In the genomic region with DNA sequence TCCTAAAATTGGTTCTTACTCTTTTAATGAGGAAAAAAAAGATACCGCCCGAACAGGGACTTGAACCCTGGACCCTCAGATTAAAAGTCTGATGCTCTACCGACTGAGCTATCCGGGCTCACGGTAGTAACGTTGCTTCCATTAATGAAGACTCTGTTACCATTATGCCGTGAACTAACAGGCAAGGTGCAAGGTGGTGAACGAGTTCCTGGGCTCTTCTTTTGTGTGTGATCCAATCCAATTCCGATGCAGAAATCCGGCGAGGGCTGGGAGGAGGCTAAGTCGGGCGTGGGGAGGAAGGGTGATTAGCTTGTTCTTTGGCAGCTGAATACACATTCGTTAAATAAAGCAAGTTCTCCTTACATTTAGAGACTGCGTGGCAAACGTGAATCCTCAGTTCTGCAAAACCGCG, we compare ENCODE assay signal across 1 cellular context.
TF ChIP-seq lines count a peak whose summit lies in the region.

No MANE protein-coding gene starts in this region.

TF ChIP-seq in HepG2, 621 proteins besides CTCF, POLR2A, EP300 and RAD21 (continued from another document and continues in another):
- TF ChIP-seq HBP1 (CRISPR knock-in tag; IDR thresholded peaks at IDR 0.05; ENCODE audit: low read depth): no peak; the same call in 1 of the 2 replicates
- TF ChIP-seq, protein P1, sequence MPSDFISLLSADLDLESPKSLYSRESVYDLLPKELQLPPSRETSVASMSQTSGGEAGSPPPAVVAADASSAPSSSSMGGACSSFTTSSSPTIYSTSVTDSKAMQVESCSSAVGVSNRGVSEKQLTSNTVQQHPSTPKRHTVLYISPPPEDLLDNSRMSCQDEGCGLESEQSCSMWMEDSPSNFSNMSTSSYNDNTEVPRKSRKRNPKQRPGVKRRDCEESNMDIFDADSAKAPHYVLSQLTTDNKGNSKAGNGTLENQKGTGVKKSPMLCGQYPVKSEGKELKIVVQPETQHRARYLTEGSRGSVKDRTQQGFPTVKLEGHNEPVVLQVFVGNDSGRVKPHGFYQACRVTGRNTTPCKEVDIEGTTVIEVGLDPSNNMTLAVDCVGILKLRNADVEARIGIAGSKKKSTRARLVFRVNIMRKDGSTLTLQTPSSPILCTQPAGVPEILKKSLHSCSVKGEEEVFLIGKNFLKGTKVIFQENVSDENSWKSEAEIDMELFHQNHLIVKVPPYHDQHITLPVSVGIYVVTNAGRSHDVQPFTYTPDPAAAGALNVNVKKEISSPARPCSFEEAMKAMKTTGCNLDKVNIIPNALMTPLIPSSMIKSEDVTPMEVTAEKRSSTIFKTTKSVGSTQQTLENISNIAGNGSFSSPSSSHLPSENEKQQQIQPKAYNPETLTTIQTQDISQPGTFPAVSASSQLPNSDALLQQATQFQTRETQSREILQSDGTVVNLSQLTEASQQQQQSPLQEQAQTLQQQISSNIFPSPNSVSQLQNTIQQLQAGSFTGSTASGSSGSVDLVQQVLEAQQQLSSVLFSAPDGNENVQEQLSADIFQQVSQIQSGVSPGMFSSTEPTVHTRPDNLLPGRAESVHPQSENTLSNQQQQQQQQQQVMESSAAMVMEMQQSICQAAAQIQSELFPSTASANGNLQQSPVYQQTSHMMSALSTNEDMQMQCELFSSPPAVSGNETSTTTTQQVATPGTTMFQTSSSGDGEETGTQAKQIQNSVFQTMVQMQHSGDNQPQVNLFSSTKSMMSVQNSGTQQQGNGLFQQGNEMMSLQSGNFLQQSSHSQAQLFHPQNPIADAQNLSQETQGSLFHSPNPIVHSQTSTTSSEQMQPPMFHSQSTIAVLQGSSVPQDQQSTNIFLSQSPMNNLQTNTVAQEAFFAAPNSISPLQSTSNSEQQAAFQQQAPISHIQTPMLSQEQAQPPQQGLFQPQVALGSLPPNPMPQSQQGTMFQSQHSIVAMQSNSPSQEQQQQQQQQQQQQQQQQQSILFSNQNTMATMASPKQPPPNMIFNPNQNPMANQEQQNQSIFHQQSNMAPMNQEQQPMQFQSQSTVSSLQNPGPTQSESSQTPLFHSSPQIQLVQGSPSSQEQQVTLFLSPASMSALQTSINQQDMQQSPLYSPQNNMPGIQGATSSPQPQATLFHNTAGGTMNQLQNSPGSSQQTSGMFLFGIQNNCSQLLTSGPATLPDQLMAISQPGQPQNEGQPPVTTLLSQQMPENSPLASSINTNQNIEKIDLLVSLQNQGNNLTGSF (CRISPR knock-in tag; IDR thresholded peaks at IDR 0.05): no peak
- TF ChIP-seq SKI (IDR thresholded peaks at IDR 0.05; ENCODE audit: partially characterized antibody): no peak
- TF ChIP-seq, protein P2, sequence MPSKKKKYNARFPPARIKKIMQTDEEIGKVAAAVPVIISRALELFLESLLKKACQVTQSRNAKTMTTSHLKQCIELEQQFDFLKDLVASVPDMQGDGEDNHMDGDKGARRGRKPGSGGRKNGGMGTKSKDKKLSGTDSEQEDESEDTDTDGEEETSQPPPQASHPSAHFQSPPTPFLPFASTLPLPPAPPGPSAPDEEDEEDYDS (CRISPR knock-in tag; IDR thresholded peaks at IDR 0.05): 0 out of 2 replicates have a peak, but pooled peaks have one; percentile 7
- TF ChIP-seq TSC22D2 (CRISPR knock-in tag; IDR thresholded peaks at IDR 0.05; ENCODE audit: borderline replicate concordance): no peak
- no peak; the same call in 1 of the 2 replicates for TF ChIP-seq ZNF460 (CRISPR knock-in tag; IDR thresholded peaks at IDR 0.05; ENCODE audit: borderline replicate concordance)
- peak; percentile 53 for TF ChIP-seq HNF4A (CRISPR knock-in tag; IDR thresholded peaks at IDR 0.05)
- TF ChIP-seq, protein P3, sequence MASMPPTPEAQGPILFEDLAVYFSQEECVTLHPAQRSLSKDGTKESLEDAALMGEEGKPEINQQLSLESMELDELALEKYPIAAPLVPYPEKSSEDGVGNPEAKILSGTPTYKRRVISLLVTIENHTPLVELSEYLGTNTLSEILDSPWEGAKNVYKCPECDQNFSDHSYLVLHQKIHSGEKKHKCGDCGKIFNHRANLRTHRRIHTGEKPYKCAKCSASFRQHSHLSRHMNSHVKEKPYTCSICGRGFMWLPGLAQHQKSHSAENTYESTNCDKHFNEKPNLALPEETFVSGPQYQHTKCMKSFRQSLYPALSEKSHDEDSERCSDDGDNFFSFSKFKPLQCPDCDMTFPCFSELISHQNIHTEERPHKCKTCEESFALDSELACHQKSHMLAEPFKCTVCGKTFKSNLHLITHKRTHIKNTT (CRISPR knock-in tag; IDR thresholded peaks at IDR 0.05): no peak
- peak; percentile 60 for TF ChIP-seq THAP11 (CRISPR knock-in tag; IDR thresholded peaks at IDR 0.05)
- no peak for TF ChIP-seq ZNF326 (CRISPR knock-in tag; IDR thresholded peaks at IDR 0.05; ENCODE audit: borderline replicate concordance)
- no peak for TF ChIP-seq ZNF34 (CRISPR knock-in tag; IDR thresholded peaks at IDR 0.05; ENCODE audit: borderline replicate concordance)
- TF ChIP-seq CENPT (CRISPR knock-in tag; IDR thresholded peaks at IDR 0.05; ENCODE audit: low read depth): no peak
- TF ChIP-seq ZNF17 (CRISPR knock-in tag; IDR thresholded peaks at IDR 0.05): no peak
- no peak for TF ChIP-seq ZNF10 (CRISPR knock-in tag; IDR thresholded peaks at IDR 0.05; ENCODE audit: borderline replicate concordance, low read depth)
- TF ChIP-seq ZNF609 (CRISPR knock-in tag; IDR thresholded peaks at IDR 0.05; ENCODE audit: borderline replicate concordance): no peak
- TF ChIP-seq THYN1 (CRISPR knock-in tag; IDR thresholded peaks at IDR 0.05; ENCODE audit: borderline replicate concordance, low read depth): no peak
- TF ChIP-seq ZNF451 (CRISPR knock-in tag; IDR thresholded peaks at IDR 0.05): no peak
- no peak for TF ChIP-seq NFIC (IDR thresholded peaks at IDR 0.05; ENCODE audit: low read length)
- TF ChIP-seq ZNF652 (CRISPR knock-in tag; IDR thresholded peaks at IDR 0.05; ENCODE audit: borderline replicate concordance, low read depth): peak; percentile 28; the same call in 1 of the 2 replicates
- no peak for TF ChIP-seq NR3C1 (CRISPR knock-in tag; IDR thresholded peaks at IDR 0.05)
- no peak for TF ChIP-seq TFDP1 (CRISPR knock-in tag; IDR thresholded peaks at IDR 0.05; ENCODE audit: borderline replicate concordance)
- TF ChIP-seq ZNF598 (CRISPR knock-in tag; IDR thresholded peaks at IDR 0.05; ENCODE audit: borderline replicate concordance): no peak
- TF ChIP-seq, protein P4, sequence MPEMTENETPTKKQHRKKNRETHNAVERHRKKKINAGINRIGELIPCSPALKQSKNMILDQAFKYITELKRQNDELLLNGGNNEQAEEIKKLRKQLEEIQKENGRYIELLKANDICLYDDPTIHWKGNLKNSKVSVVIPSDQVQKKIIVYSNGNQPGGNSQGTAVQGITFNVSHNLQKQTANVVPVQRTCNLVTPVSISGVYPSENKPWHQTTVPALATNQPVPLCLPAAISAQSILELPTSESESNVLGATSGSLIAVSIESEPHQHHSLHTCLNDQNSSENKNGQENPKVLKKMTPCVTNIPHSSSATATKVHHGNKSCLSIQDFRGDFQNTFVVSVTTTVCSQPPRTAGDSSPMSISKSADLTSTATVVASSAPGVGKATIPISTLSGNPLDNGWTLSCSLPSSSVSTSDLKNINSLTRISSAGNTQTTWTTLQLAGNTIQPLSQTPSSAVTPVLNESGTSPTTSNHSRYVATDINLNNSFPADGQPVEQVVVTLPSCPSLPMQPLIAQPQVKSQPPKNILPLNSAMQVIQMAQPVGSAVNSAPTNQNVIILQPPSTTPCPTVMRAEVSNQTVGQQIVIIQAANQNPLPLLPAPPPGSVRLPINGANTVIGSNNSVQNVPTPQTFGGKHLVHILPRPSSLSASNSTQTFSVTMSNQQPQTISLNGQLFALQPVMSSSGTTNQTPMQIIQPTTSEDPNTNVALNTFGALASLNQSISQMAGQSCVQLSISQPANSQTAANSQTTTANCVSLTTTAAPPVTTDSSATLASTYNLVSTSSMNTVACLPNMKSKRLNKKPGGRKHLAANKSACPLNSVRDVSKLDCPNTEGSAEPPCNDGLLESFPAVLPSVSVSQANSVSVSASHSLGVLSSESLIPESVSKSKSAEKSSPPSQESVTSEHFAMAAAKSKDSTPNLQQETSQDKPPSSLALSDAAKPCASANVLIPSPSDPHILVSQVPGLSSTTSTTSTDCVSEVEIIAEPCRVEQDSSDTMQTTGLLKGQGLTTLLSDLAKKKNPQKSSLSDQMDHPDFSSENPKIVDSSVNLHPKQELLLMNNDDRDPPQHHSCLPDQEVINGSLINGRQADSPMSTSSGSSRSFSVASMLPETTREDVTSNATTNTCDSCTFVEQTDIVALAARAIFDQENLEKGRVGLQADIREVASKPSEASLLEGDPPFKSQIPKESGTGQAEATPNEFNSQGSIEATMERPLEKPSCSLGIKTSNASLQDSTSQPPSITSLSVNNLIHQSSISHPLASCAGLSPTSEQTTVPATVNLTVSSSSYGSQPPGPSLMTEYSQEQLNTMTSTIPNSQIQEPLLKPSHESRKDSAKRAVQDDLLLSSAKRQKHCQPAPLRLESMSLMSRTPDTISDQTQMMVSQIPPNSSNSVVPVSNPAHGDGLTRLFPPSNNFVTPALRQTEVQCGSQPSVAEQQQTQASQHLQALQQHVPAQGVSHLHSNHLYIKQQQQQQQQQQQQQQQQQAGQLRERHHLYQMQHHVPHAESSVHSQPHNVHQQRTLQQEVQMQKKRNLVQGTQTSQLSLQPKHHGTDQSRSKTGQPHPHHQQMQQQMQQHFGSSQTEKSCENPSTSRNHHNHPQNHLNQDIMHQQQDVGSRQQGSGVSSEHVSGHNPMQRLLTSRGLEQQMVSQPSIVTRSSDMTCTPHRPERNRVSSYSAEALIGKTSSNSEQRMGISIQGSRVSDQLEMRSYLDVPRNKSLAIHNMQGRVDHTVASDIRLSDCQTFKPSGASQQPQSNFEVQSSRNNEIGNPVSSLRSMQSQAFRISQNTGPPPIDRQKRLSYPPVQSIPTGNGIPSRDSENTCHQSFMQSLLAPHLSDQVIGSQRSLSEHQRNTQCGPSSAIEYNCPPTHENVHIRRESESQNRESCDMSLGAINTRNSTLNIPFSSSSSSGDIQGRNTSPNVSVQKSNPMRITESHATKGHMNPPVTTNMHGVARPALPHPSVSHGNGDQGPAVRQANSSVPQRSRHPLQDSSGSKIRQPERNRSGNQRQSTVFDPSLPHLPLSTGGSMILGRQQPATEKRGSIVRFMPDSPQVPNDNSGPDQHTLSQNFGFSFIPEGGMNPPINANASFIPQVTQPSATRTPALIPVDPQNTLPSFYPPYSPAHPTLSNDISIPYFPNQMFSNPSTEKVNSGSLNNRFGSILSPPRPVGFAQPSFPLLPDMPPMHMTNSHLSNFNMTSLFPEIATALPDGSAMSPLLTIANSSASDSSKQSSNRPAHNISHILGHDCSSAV (CRISPR knock-in tag; IDR thresholded peaks at IDR 0.05; ENCODE audit: borderline replicate concordance): no peak
- TF ChIP-seq CSRNP2 (CRISPR knock-in tag; conservative IDR thresholded peaks at IDR 0.05; ENCODE audit: low read depth): no peak
